ENCODE assay signal across 1 cellular context in genomic region chr7:156470399-156471320, GRCh38.
TF ChIP-seq lines count a peak whose summit lies in the region.

No MANE protein-coding gene starts in this region.

TF ChIP-seq in WTC11, 78 proteins besides CTCF, POLR2A, EP300 and RAD21 (continued from another document):
- TF ChIP-seq, protein P1, sequence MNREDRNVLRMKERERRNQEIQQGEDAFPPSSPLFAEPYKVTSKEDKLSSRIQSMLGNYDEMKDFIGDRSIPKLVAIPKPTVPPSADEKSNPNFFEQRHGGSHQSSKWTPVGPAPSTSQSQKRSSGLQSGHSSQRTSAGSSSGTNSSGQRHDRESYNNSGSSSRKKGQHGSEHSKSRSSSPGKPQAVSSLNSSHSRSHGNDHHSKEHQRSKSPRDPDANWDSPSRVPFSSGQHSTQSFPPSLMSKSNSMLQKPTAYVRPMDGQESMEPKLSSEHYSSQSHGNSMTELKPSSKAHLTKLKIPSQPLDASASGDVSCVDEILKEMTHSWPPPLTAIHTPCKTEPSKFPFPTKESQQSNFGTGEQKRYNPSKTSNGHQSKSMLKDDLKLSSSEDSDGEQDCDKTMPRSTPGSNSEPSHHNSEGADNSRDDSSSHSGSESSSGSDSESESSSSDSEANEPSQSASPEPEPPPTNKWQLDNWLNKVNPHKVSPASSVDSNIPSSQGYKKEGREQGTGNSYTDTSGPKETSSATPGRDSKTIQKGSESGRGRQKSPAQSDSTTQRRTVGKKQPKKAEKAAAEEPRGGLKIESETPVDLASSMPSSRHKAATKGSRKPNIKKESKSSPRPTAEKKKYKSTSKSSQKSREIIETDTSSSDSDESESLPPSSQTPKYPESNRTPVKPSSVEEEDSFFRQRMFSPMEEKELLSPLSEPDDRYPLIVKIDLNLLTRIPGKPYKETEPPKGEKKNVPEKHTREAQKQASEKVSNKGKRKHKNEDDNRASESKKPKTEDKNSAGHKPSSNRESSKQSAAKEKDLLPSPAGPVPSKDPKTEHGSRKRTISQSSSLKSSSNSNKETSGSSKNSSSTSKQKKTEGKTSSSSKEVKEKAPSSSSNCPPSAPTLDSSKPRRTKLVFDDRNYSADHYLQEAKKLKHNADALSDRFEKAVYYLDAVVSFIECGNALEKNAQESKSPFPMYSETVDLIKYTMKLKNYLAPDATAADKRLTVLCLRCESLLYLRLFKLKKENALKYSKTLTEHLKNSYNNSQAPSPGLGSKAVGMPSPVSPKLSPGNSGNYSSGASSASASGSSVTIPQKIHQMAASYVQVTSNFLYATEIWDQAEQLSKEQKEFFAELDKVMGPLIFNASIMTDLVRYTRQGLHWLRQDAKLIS (CRISPR knock-in tag; IDR thresholded peaks at IDR 0.05; ENCODE audit: borderline replicate concordance) = no peak
